In the genomic region with DNA sequence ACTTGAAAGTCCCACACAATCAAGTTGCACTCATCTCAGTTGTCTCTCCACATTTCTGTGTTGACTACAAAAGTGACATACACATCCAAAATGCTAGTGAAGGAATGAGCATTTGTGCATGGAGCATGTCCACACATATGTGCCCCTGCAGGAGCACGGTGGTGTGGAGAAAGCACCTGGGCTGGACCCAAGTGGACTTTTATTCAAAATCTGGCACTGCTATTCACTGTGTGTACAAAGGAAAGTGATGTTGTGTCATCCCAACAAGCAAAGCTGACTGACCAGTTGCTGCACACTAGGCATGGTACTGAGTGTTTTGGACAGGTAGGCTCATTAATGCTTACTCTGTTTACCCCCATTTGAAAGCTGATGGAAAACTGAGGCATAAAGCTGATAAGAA, we compare ENCODE assay signal across 29 cellular contexts.
"Had no signal": no experiment of that assay in that cellular context is flagged by ENCODE, and none has a peak within 500 bp of the region (broad histone marks: within the 10 kb centered on the region; RNA-seq: fewer than 3 reads in every experiment).

No MANE protein-coding gene starts in this region.

- H3K4me1 Mint-ChIP-seq: stimulated activated effector memory CD8-positive, alpha-beta T cell treated with anti-CD3 and anti-CD28 coated beads, Interleukin-12 subunit alpha, Interleukin-12 subunit beta, amount 100 ng/mL, for 72 hours; stimulated activated memory B cell treated with anti-CD40 and anti-IgM and Interleukin-4, amounts not matched to agents 10 μg/mL and 1 μg/mL and 100 μg/mL, for 72 hours; stimulated activated naive CD8-positive, alpha-beta T cell treated with anti-CD3 and anti-CD28 coated beads, Interleukin-15, amount 100 ng/mL, for 72 hours had no signal

- H3K4me3 ChIP-seq: stomach, suprapubic skin, testis, thoracic aorta, thyroid gland, tibial artery, tibial nerve, transverse colon, upper lobe of left lung, upper lobe of right lung, uterus, vagina had no signal

- DNase-seq: stimulated activated CD4-positive, alpha-beta T cell treated with anti-CD3 and anti-CD28 coated beads, Interleukin-2, amount 100 ng/mL, for 48 hours; stimulated activated CD4-positive, alpha-beta T cell treated with anti-CD3 and anti-CD28 coated beads, Interleukin-4, amount 100 ng/mL, for 1 hour; stimulated activated CD4-positive, alpha-beta T cell treated with anti-CD3 and anti-CD28 coated beads, Interleukin-4, amount 100 ng/mL, for 24 hours; stimulated activated CD4-positive, alpha-beta T cell treated with anti-CD3 and anti-CD28 coated beads, Interleukin-4, amount 100 ng/mL, for 4 hours; stimulated activated CD8-positive, alpha-beta memory T cell treated with anti-CD3 and anti-CD28 coated beads, Interleukin-4, amount 100 ng/mL, for 48 hours; stimulated activated naive B cell treated with anti-CD40 and anti-IgM and Interleukin-4, amounts not matched to agents 10 μg/mL and 1 μg/mL and 100 μg/mL, for 72 hours; stimulated activated naive CD4-positive, alpha-beta T cell; stimulated activated naive CD4-positive, alpha-beta T cell treated with Interleukin-2 at 50 U/mL for 16 hours; stimulated activated naive CD8-positive, alpha-beta T cell treated with anti-CD3 and anti-CD28 coated beads, Interleukin-15, amount 100 ng/mL, for 72 hours; stimulated activated naive CD8-positive, alpha-beta T cell treated with anti-CD3 and anti-CD28 coated beads, Interleukin-15, Interleukin-2, amounts not matched to agents 100 U/mL and 50 U/mL, for 24 hours; stomach; substantia nigra; testis; thyroid gland; tibial artery; transverse colon; trophoblast cell; upper lobe of left lung; upper lobe of right lung; uterus had no signal

- H3K27me3 Mint-ChIP-seq: stimulated activated memory B cell treated with anti-CD40 and anti-IgM and Interleukin-4, amounts not matched to agents 10 μg/mL and 1 μg/mL and 100 μg/mL, for 72 hours; stimulated activated naive B cell treated with anti-CD40 and anti-IgM and Interleukin-4, amounts not matched to agents 10 μg/mL and 1 μg/mL and 100 μg/mL, for 72 hours; stimulated activated naive CD8-positive, alpha-beta T cell treated with anti-CD3 and anti-CD28 coated beads, Interleukin-15, amount 100 ng/mL, for 72 hours; stimulated activated naive CD8-positive, alpha-beta T cell treated with anti-CD3 and anti-CD28 coated beads, Interleukin-15, Interleukin-2, amounts not matched to agents 100 ng/mL and 50 ng/mL, for 24 hours; type B pancreatic cell had no signal

- H3K27me3 ChIP-seq: stomach, suprapubic skin, testis, thyroid gland, tibial artery, tibial nerve, transverse colon, upper lobe of left lung, upper lobe of right lung, uterus, vagina had no signal

- H3K9me3 Mint-ChIP-seq: stimulated activated effector memory CD8-positive, alpha-beta T cell treated with anti-CD3 and anti-CD28 coated beads, Interleukin-12 subunit alpha, Interleukin-12 subunit beta, amount 100 ng/mL, for 72 hours; stimulated activated naive CD8-positive, alpha-beta T cell treated with anti-CD3 and anti-CD28 coated beads, Interleukin-15, Interleukin-2, amounts not matched to agents 100 ng/mL and 50 ng/mL, for 24 hours; type B pancreatic cell had no signal

- FAIRE-seq: urothelium cell line had no signal

- ATAC-seq: stimulated activated effector memory CD8-positive, alpha-beta T cell treated with anti-CD3 and anti-CD28 coated beads, Interleukin-12 subunit alpha, Interleukin-12 subunit beta, amount 100 ng/mL, for 72 hours; stimulated activated memory B cell treated with anti-CD40 and anti-IgM and Interleukin-4, amounts not matched to agents 10 μg/mL and 1 μg/mL and 100 μg/mL, for 72 hours; stimulated activated naive B cell treated with anti-CD40 and anti-IgM and Interleukin-4, amounts not matched to agents 10 μg/mL and 1 μg/mL and 100 μg/mL, for 72 hours; stimulated activated naive CD8-positive, alpha-beta T cell treated with anti-CD3 and anti-CD28 coated beads, Interleukin-15, amount 100 ng/mL, for 72 hours; stimulated activated naive CD8-positive, alpha-beta T cell treated with anti-CD3 and anti-CD28 coated beads, Interleukin-15, Interleukin-2, amounts not matched to agents 100 U/mL and 50 U/mL, for 24 hours; upper lobe of right lung had no signal

- H3K4me3 Mint-ChIP-seq: stimulated activated effector memory CD8-positive, alpha-beta T cell treated with anti-CD3 and anti-CD28 coated beads, Interleukin-12 subunit alpha, Interleukin-12 subunit beta, amount 100 ng/mL, for 72 hours; stimulated activated memory B cell treated with anti-CD40 and anti-IgM and Interleukin-4, amounts not matched to agents 10 μg/mL and 1 μg/mL and 100 μg/mL, for 72 hours; stimulated activated naive B cell treated with anti-CD40 and anti-IgM and Interleukin-4, amounts not matched to agents 10 μg/mL and 1 μg/mL and 100 μg/mL, for 72 hours; stimulated activated naive CD8-positive, alpha-beta T cell treated with anti-CD3 and anti-CD28 coated beads, Interleukin-15, amount 100 ng/mL, for 72 hours; stimulated activated naive CD8-positive, alpha-beta T cell treated with anti-CD3 and anti-CD28 coated beads, Interleukin-15, Interleukin-2, amounts not matched to agents 100 ng/mL and 50 ng/mL, for 24 hours; type B pancreatic cell had no signal

- H3K36me3 ChIP-seq: uterus had no signal

- H3K27ac Mint-ChIP-seq: stimulated activated effector memory CD8-positive, alpha-beta T cell treated with anti-CD3 and anti-CD28 coated beads, Interleukin-12 subunit alpha, Interleukin-12 subunit beta, amount 100 ng/mL, for 72 hours; stimulated activated memory B cell treated with anti-CD40 and anti-IgM and Interleukin-4, amounts not matched to agents 10 μg/mL and 1 μg/mL and 100 μg/mL, for 72 hours; stimulated activated naive B cell treated with anti-CD40 and anti-IgM and Interleukin-4, amounts not matched to agents 10 μg/mL and 1 μg/mL and 100 μg/mL, for 72 hours; stimulated activated naive CD8-positive, alpha-beta T cell treated with anti-CD3 and anti-CD28 coated beads, Interleukin-15, amount 100 ng/mL, for 72 hours; stimulated activated naive CD8-positive, alpha-beta T cell treated with anti-CD3 and anti-CD28 coated beads, Interleukin-15, Interleukin-2, amounts not matched to agents 100 ng/mL and 50 ng/mL, for 24 hours; type B pancreatic cell had no signal
